ENCODE assay signal across 8 cellular contexts in genomic region chr18:31657823-31658669, GRCh38. TPM values are rescaled to one million over a fixed set of nuclear protein-coding genes. Genes with fewer than 3 reads are reported as not detected.
DNase-seq lines count a peak whose midpoint lies in the region; ATAC-seq and TF ChIP-seq lines count a peak whose summit lies in the region.

No MANE protein-coding gene starts in this region.

- H4K20me1 ChIP-seq in osteoblast (ENCODE audit: insufficient read depth, low read length) = no peaks in the 10 kb centered on the region

- no peaks in the 10 kb centered on the region for H3K36me3 ChIP-seq in osteoblast (ENCODE audit: insufficient read depth, low read length)

- H3K27me3 ChIP-seq in osteoblast (ENCODE audit: insufficient read depth, low read length) = no peaks in the 10 kb centered on the region

- H3K4me3 Mint-ChIP-seq in activated naive CD4-positive, alpha-beta T cell treated with anti-CD3 and anti-CD28 coated beads for 36 hours = no peak overlapping the region
- H3K4me3 Mint-ChIP-seq in activated naive CD4-positive, alpha-beta T cell treated with anti-CD3 and anti-CD28 coated beads, Interleukin-2, amount 10 ng/mL, durations not matched to agents 7 days and 5 days = no peak overlapping the region

- H3K9me3 Mint-ChIP-seq in activated naive CD4-positive, alpha-beta T cell treated with anti-CD3 and anti-CD28 coated beads for 36 hours = no peaks in the 10 kb centered on the region
- no peaks in the 10 kb centered on the region for H3K9me3 Mint-ChIP-seq in activated naive CD4-positive, alpha-beta T cell treated with anti-CD3 and anti-CD28 coated beads, Interleukin-2, amount 10 ng/mL, durations not matched to agents 7 days and 5 days

- H3K27ac Mint-ChIP-seq in activated naive CD4-positive, alpha-beta T cell treated with anti-CD3 and anti-CD28 coated beads for 36 hours = peak overlapping the region; percentile 34
- no peak overlapping the region for H3K27ac Mint-ChIP-seq in activated naive CD4-positive, alpha-beta T cell treated with anti-CD3 and anti-CD28 coated beads, Interleukin-2, amount 10 ng/mL, durations not matched to agents 7 days and 5 days

- ATAC-seq in HG03045 (IDR thresholded peaks at IDR 0.05; ENCODE audit: unreplicated experiment) = peak; percentile 84

- CTCF ChIA-PET in activated naive CD4-positive, alpha-beta T cell treated with anti-CD3 and anti-CD28 coated beads for 36 hours (lab: Charles Lee) = interaction anchor here (0.6 to 1.9 kb wide), 3 partner anchors 11 to 64 kb away, joined by 6 to 9 read pairs (median 6); no protein-coding TSS in a partner anchor
- CTCF ChIA-PET in activated naive CD4-positive, alpha-beta T cell treated with anti-CD3 and anti-CD28 coated beads, Interleukin-2, amount 10 ng/mL, durations not matched to agents 7 days and 5 days (lab: Charles Lee) = interaction anchor here (0.7 to 1.5 kb wide), 4 partner anchors 11 to 244 kb away, joined by 3 to 11 read pairs (median 4); partner anchors contain the start of gene B4GALT6

- no peak overlapping the region for H2AFZ ChIP-seq in osteoblast (ENCODE audit: low read length)

- intact Hi-C loops in activated naive CD4-positive, alpha-beta T cell treated with anti-CD3 and anti-CD28 coated beads for 36 hours (cut with micrococcal nuclease) = loop anchor here (1.0 to 2.0 kb wide), 3 partner anchors 159 to 435 kb away; partner anchors contain the start of genes DSG2 and TRAPPC8
- intact Hi-C loops in cardiac septum (cut with DNase I) = no loop called here

- H3K27me3 Mint-ChIP-seq in activated naive CD4-positive, alpha-beta T cell treated with anti-CD3 and anti-CD28 coated beads for 36 hours (ENCODE audit: low read depth) = peaks cover 6% of the 10 kb centered on the region
- H3K27me3 Mint-ChIP-seq in activated naive CD4-positive, alpha-beta T cell treated with anti-CD3 and anti-CD28 coated beads, Interleukin-2, amount 10 ng/mL, durations not matched to agents 7 days and 5 days = peaks cover 2% of the 10 kb centered on the region

- no peak overlapping the region for H3K4me3 ChIP-seq in osteoblast (ENCODE audit: insufficient read depth, low read length)

- no peak overlapping the region for H3K27ac ChIP-seq in osteoblast (ENCODE audit: low read depth, low read length)

- H3K4me2 ChIP-seq in osteoblast (ENCODE audit: insufficient read depth, low read length) = peak overlapping the region; percentile 16

- peaks cover 22% of the 10 kb centered on the region for H3K4me1 Mint-ChIP-seq in activated naive CD4-positive, alpha-beta T cell treated with anti-CD3 and anti-CD28 coated beads for 36 hours (ENCODE audit: low read depth)
- peaks cover 18% of the 10 kb centered on the region for H3K4me1 Mint-ChIP-seq in activated naive CD4-positive, alpha-beta T cell treated with anti-CD3 and anti-CD28 coated beads, Interleukin-2, amount 10 ng/mL, durations not matched to agents 7 days and 5 days

- no peaks in the 10 kb centered on the region for H3K79me2 ChIP-seq in osteoblast (ENCODE audit: insufficient read depth, low read length)

- H3K36me3 Mint-ChIP-seq in activated naive CD4-positive, alpha-beta T cell treated with anti-CD3 and anti-CD28 coated beads for 36 hours (ENCODE audit: low read depth) = no peaks in the 10 kb centered on the region
- no peaks in the 10 kb centered on the region for H3K36me3 Mint-ChIP-seq in activated naive CD4-positive, alpha-beta T cell treated with anti-CD3 and anti-CD28 coated beads, Interleukin-2, amount 10 ng/mL, durations not matched to agents 7 days and 5 days

- no peak for TF ChIP-seq CTCF in osteoblast (IDR thresholded peaks at IDR 0.05; ENCODE audit: extremely low read depth, low read depth, low read length)

- peaks cover 21% of the 10 kb centered on the region for H3K4me1 ChIP-seq in osteoblast (ENCODE audit: insufficient read depth, low read length)

- H3K9me3 ChIP-seq in osteoblast (ENCODE audit: low read depth, low read length) = no peaks in the 10 kb centered on the region

- peak; percentile 63 for DNase-seq in activated naive CD4-positive, alpha-beta T cell treated with anti-CD3 and anti-CD28 coated beads for 36 hours
- no peak for DNase-seq in activated naive CD4-positive, alpha-beta T cell treated with anti-CD3 and anti-CD28 coated beads, Interleukin-2, amount 10 ng/mL, durations not matched to agents 7 days and 5 days
- DNase-seq in NCI-H524 treated with DMSO at 0.1 percent for 48 hours (lab: John Stamatoyannopoulos, UW) (peak; percentile 60), osteoblast (ENCODE audit: insufficient read length, low spot score, missing footprints) (no peak), cardiac septum (ENCODE audit: low spot score) (no peak), NK-92 (lab: John Stamatoyannopoulos, UW; ENCODE audit: unreplicated experiment) (no peak), C1 segment of cervical spinal cord (lab: John Stamatoyannopoulos, UW) (no peak)

RNA-seq across cellular contexts. Expression of gene B4GALT6, which starts 26.3 kb away (rescaled TPM):
- 1 to 10 TPM; 2.7 to 3.6 TPM for total RNA-seq in activated naive CD4-positive, alpha-beta T cell treated with anti-CD3 and anti-CD28 coated beads for 36 hours
- total RNA-seq in osteoblast (2.2 and 2.9 TPM in 2 replicates), cardiac septum (5.3 TPM)

Comparison
In these comparisons a context has a peak if more than half of its experiments do, and no peak if none do; other contexts are left out.
1. DNase-seq: peak in activated naive CD4-positive, alpha-beta T cell treated with anti-CD3 and anti-CD28 coated beads for 36 hours (single experiment) and NCI-H524 treated with DMSO at 0.1 percent for 48 hours (single experiment); none in activated naive CD4-positive, alpha-beta T cell treated with anti-CD3 and anti-CD28 coated beads, Interleukin-2, amount 10 ng/mL, durations not matched to agents 7 days and 5 days (single experiment), osteoblast (single experiment), cardiac septum (single experiment), NK-92 (single experiment) and C1 segment of cervical spinal cord (0 of 14).